ENCODE assay signal across 9 cellular contexts in genomic region chr12:102917026-102917787, GRCh38. TPM values are rescaled to one million over a fixed set of nuclear protein-coding genes. Genes with fewer than 3 reads are reported as not detected.
DNase-seq lines count a peak whose midpoint lies in the region; ATAC-seq and TF ChIP-seq lines count a peak whose summit lies in the region.
"Had no signal": no experiment of that assay in that cellular context is flagged by ENCODE, and none has a peak within 500 bp of the region (broad histone marks: within the 10 kb centered on the region; RNA-seq: fewer than 3 reads in every experiment).

Gene PAH, minus strand, starts transcription at chr12:102917244. Its CDS starts 114 bp downstream, at chr12:102917130.

- no peaks in the 10 kb centered on the region for H3K9me3 ChIP-seq in spleen

- peak; percentile 22 for TF ChIP-seq CTCF in epithelial cell of proximal tubule (conservative IDR thresholded peaks at IDR 0.05; ENCODE audit: low read depth, low read length)
- no peak for TF ChIP-seq CTCF in spleen (IDR thresholded peaks at IDR 0.05 in 8 of 11, conservative IDR thresholded peaks at IDR 0.05 in 3 of 11)

- TF ChIP-seq POLR2A in spleen (IDR thresholded peaks at IDR 0.05): no peak

- H3K4me3 ChIP-seq in GM08714 (ENCODE audit: low read length): peak within 1 kb of the TSS; percentile 1; the same call in 1 of the 2 replicates
- peak within 1 kb of the TSS; percentile 54 for H3K4me3 ChIP-seq in epithelial cell of proximal tubule (ENCODE audit: low read depth, low read length)
- peak within 1 kb of the TSS in 5 of 8 donors; percentile 12 to 63 (median 29) for H3K4me3 ChIP-seq in spleen

- DNase-seq in H4 (ENCODE audit: low spot score) (peak; percentile 10), RPMI8226 (peak; percentile 21), epithelial cell of proximal tubule (ENCODE audit: low read depth) (no peak), spleen (peak; percentile 79), NCI-H524 treated with DMSO at 0.1 percent for 48 hours (lab: John Stamatoyannopoulos, UW) (no peak), NCI-H345 treated with DMSO at 0.1 percent for 48 hours (lab: John Stamatoyannopoulos, UW; ENCODE audit: unreplicated experiment) (no peak)

- 6 to 11% (median 8%) methylated on average over 21 to 30 of the region's 30 CpGs for WGBS in spleen, 5 donors

- H3K27ac ChIP-seq in spleen: no peak within 1 kb of the TSS

- H3K27me3 ChIP-seq in spleen (replicated peaks in 1 of 7): peaks cover 0 to 24% (median 3%) of the 10 kb centered on the region in 7 donors

- intact Hi-C loops in spleen (cut with DNase I; ENCODE audit: low total_unique reads): no loop called here

- peaks cover 0 to 9% (median 4%) of the 10 kb centered on the region in 6 donors for H3K4me1 ChIP-seq in spleen

- H3K36me3 ChIP-seq in spleen: no peaks in the 10 kb centered on the region

- ATAC-seq in HG02571 (IDR thresholded peaks at IDR 0.05; ENCODE audit: unreplicated experiment): no peak

RNA-seq across cellular contexts. Expression of gene PAH, which starts in this region (rescaled TPM):
- 0.31 and 0.37 TPM in 2 replicates for total RNA-seq in H4 (2014; rRNA removed; shearing (Covaris generic))
- total RNA-seq in epithelial cell of proximal tubule (not detected in 2 replicates), spleen (not detected)
- polyA plus RNA-seq in spleen: under 1 TPM in 1 of 3 donors, not detected in 2; 0.09 TPM
- total RNA-seq: fibroblast of lung had no signal
- polyA plus RNA-seq: fibroblast of lung had no signal

Comparison
In these comparisons a context has a peak if more than half of its experiments do, and no peak if none do; other contexts are left out.
1. Peak in DNase-seq in H4; RNA of the gene not detected or under 1 TPM.
2. Peak in DNase-seq and H3K4me3 ChIP-seq in spleen; RNA of the gene not detected or under 1 TPM.
3. H3K4me3 ChIP-seq: peak in every context shown above with its lines; median percentile 54 in epithelial cell of proximal tubule; 29 in spleen; 1 in GM08714.